ENCODE assay signal across 10 cellular contexts in genomic region chr5:36090033-36090432, GRCh38. TPM values are rescaled to one million over a fixed set of nuclear protein-coding genes. Genes with fewer than 3 reads are reported as not detected.
DNase-seq lines count a peak whose midpoint lies in the region; ATAC-seq and TF ChIP-seq lines count a peak whose summit lies in the region.
"Had no signal": no experiment of that assay in that cellular context is flagged by ENCODE, and none has a peak within 500 bp of the region (broad histone marks: within the 10 kb centered on the region; RNA-seq: fewer than 3 reads in every experiment).

No MANE protein-coding gene starts in this region.

- H3K4me3 ChIP-seq in GM23338 (no peak overlapping the region), H7 (ENCODE audit: insufficient read depth, low read depth, low read length) (no peak overlapping the region)

- no peaks in the 10 kb centered on the region for H3K79me2 ChIP-seq in GM23338 (replicated peaks; ENCODE audit: insufficient read depth)

- peak overlapping the region; percentile 90 for H3K27ac Mint-ChIP-seq in GM23338
- H3K27ac Mint-ChIP-seq: activated naive CD8-positive, alpha-beta T cell treated with anti-CD3 and anti-CD28 coated beads, Interleukin-2, amount 10 ng/mL, durations not matched to agents 7 days and 5 days; CD4-positive, CD25-positive, alpha-beta regulatory T cell had no signal

- ATAC-seq in GM23338: peak; percentile 97

- H4K20me1 ChIP-seq in GM23338 (replicated peaks; ENCODE audit: insufficient read depth): no peaks in the 10 kb centered on the region

- H3K9me3 Mint-ChIP-seq in GM23338: peaks cover 2% of the 10 kb centered on the region; the same call in 2 of the 3 replicates

- no peak overlapping the region for H3K4me2 ChIP-seq in GM23338

- H3K9me2 ChIP-seq in GM23338 (ENCODE audit: insufficient read depth): no peaks in the 10 kb centered on the region

- no peaks in the 10 kb centered on the region for H3K36me3 ChIP-seq in GM23338 (ENCODE audit: insufficient read depth)
- no peaks in the 10 kb centered on the region for H3K36me3 ChIP-seq in H7 (replicated peaks; ENCODE audit: control insufficient read depth, insufficient read depth, low read length)

- 0 out of 2 replicates have a peak, but pooled peaks cover 4% of the 10 kb centered on the region for H3K4me1 ChIP-seq in GM23338 (ENCODE audit: insufficient read depth)

- no peak overlapping the region for H3K4me3 Mint-ChIP-seq in GM23338
- H3K4me3 Mint-ChIP-seq: activated naive CD8-positive, alpha-beta T cell treated with anti-CD3 and anti-CD28 coated beads, Interleukin-2, amount 10 ng/mL, durations not matched to agents 7 days and 5 days; CD4-positive, CD25-positive, alpha-beta regulatory T cell had no signal

- TF ChIP-seq CTCF in GM23338 (conservative IDR thresholded peaks at IDR 0.05; ENCODE audit: low read depth in 2 of 2): peak; percentile 62 to 76

- H3K27ac ChIP-seq in GM23338 (ENCODE audit: low read depth): peak overlapping the region; percentile 51

- H3K4me1 Mint-ChIP-seq in GM23338: peaks cover 10% of the 10 kb centered on the region; the same call in 2 of the 3 replicates
- H3K4me1 Mint-ChIP-seq: activated naive CD8-positive, alpha-beta T cell treated with anti-CD3 and anti-CD28 coated beads, Interleukin-2, amount 10 ng/mL, durations not matched to agents 7 days and 5 days had no signal

- no peaks in the 10 kb centered on the region for H3K36me3 Mint-ChIP-seq in GM23338 (ENCODE audit: low read depth)
- H3K36me3 Mint-ChIP-seq: activated naive CD8-positive, alpha-beta T cell treated with anti-CD3 and anti-CD28 coated beads, Interleukin-2, amount 10 ng/mL, durations not matched to agents 7 days and 5 days; CD4-positive, CD25-positive, alpha-beta regulatory T cell had no signal

- no peaks in the 10 kb centered on the region for H3F3A ChIP-seq in GM23338 (replicated peaks; ENCODE audit: low read depth)

- DNase-seq in NCI-H510A (lab: John Stamatoyannopoulos, UW) (peak; percentile 6), NCI-H510A treated with DMSO at 0.1 percent for 48 hours (lab: John Stamatoyannopoulos, UW) (no peak), GM23338 (ENCODE audit: low spot score) (peak; percentile 87), M059J (ENCODE audit: low read depth) (peak; percentile 58), amniotic epithelial cell (ENCODE audit: low read depth) (peak; percentile 25), pons (ENCODE audit: low spot score) (peak; percentile 13), amygdala (lab: John Stamatoyannopoulos, UW) (no peak), H7 (no peak)
- DNase-seq: activated naive CD8-positive, alpha-beta T cell treated with anti-CD3 and anti-CD28 coated beads, Interleukin-2, amount 10 ng/mL, durations not matched to agents 7 days and 5 days had no signal

- no peaks in the 10 kb centered on the region for H3K27me3 ChIP-seq in GM23338 (ENCODE audit: insufficient read depth)
- H3K27me3 ChIP-seq in H7 (ENCODE audit: control insufficient read depth, insufficient read depth, low read length): no peaks in the 10 kb centered on the region

- no peaks in the 10 kb centered on the region for H3K27me3 Mint-ChIP-seq in GM23338 (ENCODE audit: insufficient read depth, low read depth, poor library complexity)

- H2AFZ ChIP-seq in GM23338: no peak overlapping the region

TF ChIP-seq in GM23338, 12 proteins besides CTCF, POLR2A, EP300 and RAD21 (continues in another document):
- TF ChIP-seq EZH2 (IDR thresholded peaks at IDR 0.05; ENCODE audit: low read depth, unreplicated experiment) (no peak), POLR2AphosphoS5 (IDR thresholded peaks at IDR 0.05; ENCODE audit: low read depth) (no peak), EZH2phosphoT487 (IDR thresholded peaks at IDR 0.05; ENCODE audit: unreplicated experiment) (no peak), ETS1 (IDR thresholded peaks at IDR 0.05) (no peak), ZNF114 (CRISPR knock-in tag; IDR thresholded peaks at IDR 0.05) (0 out of 2 replicates have a peak, but pooled peaks have one; percentile 77), CREB1 (CRISPR knock-in tag; IDR thresholded peaks at IDR 0.05; ENCODE audit: low read depth) (peak; percentile 35; the same call in 1 of the 2 replicates), REST (IDR thresholded peaks at IDR 0.05; ENCODE audit: unreplicated experiment) (no peak), STAT1 (IDR thresholded peaks at IDR 0.05; ENCODE audit: unreplicated experiment) (no peak), ZNF331 (CRISPR knock-in tag; IDR thresholded peaks at IDR 0.05; ENCODE audit: low read depth) (no peak)

RNA-seq across cellular contexts. Expression of gene UGT3A2, which starts 23.4 kb away (rescaled TPM):
- total RNA-seq in GM23338 (2014; rRNA removed; shearing (Covaris generic)): 27.0 and 29.6 TPM in 2 replicates
- 17.2 and 19.5 TPM in 2 replicates for polyA plus RNA-seq in GM23338 (2016; fragmentation: Nextera tagmentation; extraction: Ambion mirVana)
- total RNA-seq in M059J (2014; rRNA removed; shearing (Covaris generic)): 0.12 and 0.34 TPM in 2 replicates
- total RNA-seq in H7 (2014; rRNA removed; shearing (Covaris generic)): 4.7 and 6.5 TPM in 2 replicates
- total RNA-seq: activated naive CD8-positive, alpha-beta T cell treated with anti-CD3 and anti-CD28 coated beads, Interleukin-2, amount 10 ng/mL, durations not matched to agents 7 days and 5 days; CD4-positive, CD25-positive, alpha-beta regulatory T cell had no signal

Comparison
In these comparisons a context has a peak if more than half of its experiments do, and no peak if none do; other contexts are left out.
1. DNase-seq: peak in NCI-H510A (single experiment), GM23338 (single experiment), M059J (single experiment), amniotic epithelial cell (single experiment) and pons (single experiment); none in NCI-H510A treated with DMSO at 0.1 percent for 48 hours (single experiment), amygdala (0 of 56) and H7 (single experiment).